1 cellular context compared by ENCODE assay signal in the genomic region with DNA sequence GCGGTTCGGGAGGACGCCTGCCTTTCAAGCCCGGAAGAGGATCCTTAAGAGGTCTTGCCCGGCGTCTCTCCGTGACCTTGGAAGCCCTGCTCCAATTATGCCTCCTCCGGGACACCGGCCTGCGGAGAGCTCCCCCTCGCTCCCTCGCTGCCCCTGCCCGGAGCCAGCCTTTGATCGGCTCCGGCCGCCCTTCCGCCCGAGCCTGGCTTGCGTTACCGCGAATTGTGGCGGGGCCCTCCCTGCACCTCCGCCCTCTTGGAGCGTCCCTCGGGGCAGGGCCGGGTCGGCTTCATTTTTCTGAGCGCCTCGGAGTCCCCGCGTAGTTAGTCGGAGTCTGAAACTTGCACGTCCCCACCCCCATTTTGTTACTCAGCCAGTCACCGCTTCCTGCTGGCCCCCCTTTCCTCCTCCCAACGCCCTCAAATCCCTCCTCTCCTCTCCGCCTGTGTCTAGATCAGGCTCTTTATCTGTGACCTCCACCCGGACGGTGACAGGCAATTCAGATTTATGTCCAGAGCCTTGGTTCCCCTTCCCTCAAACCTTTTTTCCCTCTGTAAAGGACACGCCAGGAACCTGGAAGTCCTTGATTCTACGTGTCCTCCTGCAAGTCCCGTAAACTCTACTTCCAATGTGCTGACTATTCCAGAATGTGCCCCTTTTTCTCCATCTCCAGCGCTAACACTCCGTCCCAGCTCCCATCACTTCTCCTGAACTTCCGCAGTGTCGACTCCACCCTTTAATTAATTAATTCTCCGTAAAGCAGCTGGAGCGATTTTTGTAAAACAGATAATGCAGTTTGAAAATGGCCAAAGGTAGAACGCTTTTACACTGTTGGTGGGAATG.
TF ChIP-seq lines count a peak whose summit lies in the region.

No MANE protein-coding gene starts in this region.

TF ChIP-seq in HEK293, 187 proteins besides CTCF, POLR2A, EP300 and RAD21 (continued from another document and continues in another):
- TF ChIP-seq, protein P1, sequence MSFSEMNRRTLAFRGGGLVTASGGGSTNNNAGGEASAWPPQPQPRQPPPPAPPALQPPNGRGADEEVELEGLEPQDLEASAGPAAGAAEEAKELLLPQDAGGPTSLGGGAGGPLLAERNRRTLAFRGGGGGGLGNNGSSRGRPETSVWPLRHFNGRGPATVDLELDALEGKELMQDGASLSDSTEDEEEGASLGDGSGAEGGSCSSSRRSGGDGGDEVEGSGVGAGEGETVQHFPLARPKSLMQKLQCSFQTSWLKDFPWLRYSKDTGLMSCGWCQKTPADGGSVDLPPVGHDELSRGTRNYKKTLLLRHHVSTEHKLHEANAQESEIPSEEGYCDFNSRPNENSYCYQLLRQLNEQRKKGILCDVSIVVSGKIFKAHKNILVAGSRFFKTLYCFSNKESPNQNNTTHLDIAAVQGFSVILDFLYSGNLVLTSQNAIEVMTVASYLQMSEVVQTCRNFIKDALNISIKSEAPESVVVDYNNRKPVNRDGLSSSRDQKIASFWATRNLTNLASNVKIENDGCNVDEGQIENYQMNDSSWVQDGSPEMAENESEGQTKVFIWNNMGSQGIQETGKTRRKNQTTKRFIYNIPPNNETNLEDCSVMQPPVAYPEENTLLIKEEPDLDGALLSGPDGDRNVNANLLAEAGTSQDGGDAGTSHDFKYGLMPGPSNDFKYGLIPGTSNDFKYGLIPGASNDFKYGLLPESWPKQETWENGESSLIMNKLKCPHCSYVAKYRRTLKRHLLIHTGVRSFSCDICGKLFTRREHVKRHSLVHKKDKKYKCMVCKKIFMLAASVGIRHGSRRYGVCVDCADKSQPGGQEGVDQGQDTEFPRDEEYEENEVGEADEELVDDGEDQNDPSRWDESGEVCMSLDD (tag by site-specific recombination; IDR thresholded peaks at IDR 0.05), result 0 out of 2 replicates have a peak, but pooled peaks have one; percentile 33
- no peak for TF ChIP-seq ZNF558 (tag by site-specific recombination; IDR thresholded peaks at IDR 0.05)
- no peak for TF ChIP-seq ZNF654 (tag by site-specific recombination; IDR thresholded peaks at IDR 0.05; ENCODE audit: low read depth)
- no peak for TF ChIP-seq ZNF404 (tag by site-specific recombination; IDR thresholded peaks at IDR 0.05)
- no peak for TF ChIP-seq HOXA7 (CRISPR knock-in tag; IDR thresholded peaks at IDR 0.05; ENCODE audit: borderline replicate concordance)
- TF ChIP-seq, protein P2, sequence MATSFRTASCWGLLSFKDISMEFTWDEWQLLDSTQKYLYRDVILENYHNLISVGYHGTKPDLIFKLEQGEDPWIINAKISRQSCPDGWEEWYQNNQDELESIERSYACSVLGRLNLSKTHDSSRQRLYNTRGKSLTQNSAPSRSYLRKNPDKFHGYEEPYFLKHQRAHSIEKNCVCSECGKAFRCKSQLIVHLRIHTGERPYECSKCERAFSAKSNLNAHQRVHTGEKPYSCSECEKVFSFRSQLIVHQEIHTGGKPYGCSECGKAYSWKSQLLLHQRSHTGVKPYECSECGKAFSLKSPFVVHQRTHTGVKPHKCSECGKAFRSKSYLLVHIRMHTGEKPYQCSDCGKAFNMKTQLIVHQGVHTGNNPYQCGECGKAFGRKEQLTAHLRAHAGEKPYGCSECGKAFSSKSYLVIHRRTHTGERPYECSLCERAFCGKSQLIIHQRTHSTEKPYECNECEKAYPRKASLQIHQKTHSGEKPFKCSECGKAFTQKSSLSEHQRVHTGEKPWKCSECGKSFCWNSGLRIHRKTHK (tag by site-specific recombination; IDR thresholded peaks at IDR 0.05), result no peak
- no peak for TF ChIP-seq ZNF274 (IDR thresholded peaks at IDR 0.05; ENCODE audit: low read length)
- no peak for TF ChIP-seq ZNF274 (tag by site-specific recombination; IDR thresholded peaks at IDR 0.05; ENCODE audit: borderline replicate concordance)
- TF ChIP-seq, protein P3, sequence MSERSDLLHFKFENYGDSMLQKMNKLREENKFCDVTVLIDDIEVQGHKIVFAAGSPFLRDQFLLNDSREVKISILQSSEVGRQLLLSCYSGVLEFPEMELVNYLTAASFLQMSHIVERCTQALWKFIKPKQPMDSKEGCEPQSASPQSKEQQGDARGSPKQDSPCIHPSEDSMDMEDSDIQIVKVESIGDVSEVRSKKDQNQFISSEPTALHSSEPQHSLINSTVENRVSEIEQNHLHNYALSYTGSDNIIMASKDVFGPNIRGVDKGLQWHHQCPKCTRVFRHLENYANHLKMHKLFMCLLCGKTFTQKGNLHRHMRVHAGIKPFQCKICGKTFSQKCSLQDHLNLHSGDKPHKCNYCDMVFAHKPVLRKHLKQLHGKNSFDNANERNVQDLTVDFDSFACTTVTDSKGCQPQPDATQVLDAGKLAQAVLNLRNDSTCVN (tag by site-specific recombination; optimal IDR thresholded peaks at IDR 0.05), result peak; percentile 66
- TF ChIP-seq ZNF501 (tag by site-specific recombination; IDR thresholded peaks at IDR 0.05), result peak; percentile 74; the same call in 1 of the 2 replicates
- no peak for TF ChIP-seq ZNF248 (tag by site-specific recombination; IDR thresholded peaks at IDR 0.05)
- 0 out of 2 replicates have a peak, but pooled peaks have one; percentile 29 for TF ChIP-seq ZNF677 (tag by site-specific recombination; IDR thresholded peaks at IDR 0.05)
- no peak for TF ChIP-seq FEZF1 (tag by site-specific recombination; IDR thresholded peaks at IDR 0.05)
- no peak for TF ChIP-seq ZNF423 (tag by site-specific recombination; IDR thresholded peaks at IDR 0.05)
- TF ChIP-seq, protein P4, sequence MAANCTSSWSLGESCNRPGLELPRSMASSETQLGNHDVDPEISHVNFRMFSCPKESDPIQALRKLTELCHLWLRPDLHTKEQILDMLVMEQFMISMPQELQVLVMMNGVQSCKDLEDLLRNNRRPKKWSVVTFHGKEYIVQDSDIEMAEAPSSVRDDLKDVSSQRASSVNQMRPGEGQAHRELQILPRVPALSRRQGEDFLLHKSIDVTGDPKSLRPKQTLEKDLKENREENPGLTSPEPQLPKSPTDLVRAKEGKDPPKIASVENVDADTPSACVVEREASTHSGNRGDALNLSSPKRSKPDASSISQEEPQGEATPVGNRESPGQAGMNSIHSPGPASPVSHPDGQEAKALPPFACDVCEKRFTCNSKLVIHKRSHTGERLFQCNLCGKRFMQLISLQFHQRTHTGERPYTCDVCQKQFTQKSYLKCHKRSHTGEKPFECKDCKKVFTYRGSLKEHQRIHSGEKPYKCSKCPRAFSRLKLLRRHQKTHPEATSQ (tag by site-specific recombination; IDR thresholded peaks at IDR 0.05), result 0 out of 2 replicates have a peak, but pooled peaks have one; percentile 26
- TF ChIP-seq MZF1 (tag by site-specific recombination; IDR thresholded peaks at IDR 0.05; ENCODE audit: borderline replicate concordance), result 0 out of 2 replicates have a peak, but pooled peaks have one; percentile 29
- no peak for TF ChIP-seq ZNF48 (tag by site-specific recombination; IDR thresholded peaks at IDR 0.05)
- peak; percentile 63 for TF ChIP-seq ZNF561 (tag by site-specific recombination; IDR thresholded peaks at IDR 0.05; ENCODE audit: borderline replicate concordance)
- no peak for TF ChIP-seq ZNF670 (tag by site-specific recombination; IDR thresholded peaks at IDR 0.05; ENCODE audit: low read depth)
- no peak for TF ChIP-seq ZFP3 (tag by site-specific recombination; IDR thresholded peaks at IDR 0.05; ENCODE audit: low read depth)
- no peak for TF ChIP-seq ZNF121 (tag by site-specific recombination; IDR thresholded peaks at IDR 0.05)
- no peak for TF ChIP-seq ZNF354C (tag by site-specific recombination; IDR thresholded peaks at IDR 0.05; ENCODE audit: borderline replicate concordance, low read depth)
- TF ChIP-seq, protein P5, sequence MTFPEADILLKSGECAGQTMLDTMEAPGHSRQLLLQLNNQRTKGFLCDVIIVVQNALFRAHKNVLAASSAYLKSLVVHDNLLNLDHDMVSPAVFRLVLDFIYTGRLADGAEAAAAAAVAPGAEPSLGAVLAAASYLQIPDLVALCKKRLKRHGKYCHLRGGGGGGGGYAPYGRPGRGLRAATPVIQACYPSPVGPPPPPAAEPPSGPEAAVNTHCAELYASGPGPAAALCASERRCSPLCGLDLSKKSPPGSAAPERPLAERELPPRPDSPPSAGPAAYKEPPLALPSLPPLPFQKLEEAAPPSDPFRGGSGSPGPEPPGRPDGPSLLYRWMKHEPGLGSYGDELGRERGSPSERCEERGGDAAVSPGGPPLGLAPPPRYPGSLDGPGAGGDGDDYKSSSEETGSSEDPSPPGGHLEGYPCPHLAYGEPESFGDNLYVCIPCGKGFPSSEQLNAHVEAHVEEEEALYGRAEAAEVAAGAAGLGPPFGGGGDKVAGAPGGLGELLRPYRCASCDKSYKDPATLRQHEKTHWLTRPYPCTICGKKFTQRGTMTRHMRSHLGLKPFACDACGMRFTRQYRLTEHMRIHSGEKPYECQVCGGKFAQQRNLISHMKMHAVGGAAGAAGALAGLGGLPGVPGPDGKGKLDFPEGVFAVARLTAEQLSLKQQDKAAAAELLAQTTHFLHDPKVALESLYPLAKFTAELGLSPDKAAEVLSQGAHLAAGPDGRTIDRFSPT (tag by site-specific recombination; IDR thresholded peaks at IDR 0.05), result no peak
- TF ChIP-seq ZNF76 (tag by site-specific recombination; IDR thresholded peaks at IDR 0.05; ENCODE audit: borderline replicate concordance, low read depth), result no peak; the same call in 1 of the 2 replicates
- TF ChIP-seq ZNF548 (tag by site-specific recombination; IDR thresholded peaks at IDR 0.05), result no peak
- peak; percentile 65; the same call in 1 of the 2 replicates for TF ChIP-seq TCF7L2 (IDR thresholded peaks at IDR 0.05; ENCODE audit: borderline replicate concordance, low read depth, low read length)
- peak; percentile 74 for TF ChIP-seq KLF8 (tag by site-specific recombination; IDR thresholded peaks at IDR 0.05)
- TF ChIP-seq ZNF211 (tag by site-specific recombination; IDR thresholded peaks at IDR 0.05; ENCODE audit: low read depth), result no peak
- TF ChIP-seq, protein P6, sequence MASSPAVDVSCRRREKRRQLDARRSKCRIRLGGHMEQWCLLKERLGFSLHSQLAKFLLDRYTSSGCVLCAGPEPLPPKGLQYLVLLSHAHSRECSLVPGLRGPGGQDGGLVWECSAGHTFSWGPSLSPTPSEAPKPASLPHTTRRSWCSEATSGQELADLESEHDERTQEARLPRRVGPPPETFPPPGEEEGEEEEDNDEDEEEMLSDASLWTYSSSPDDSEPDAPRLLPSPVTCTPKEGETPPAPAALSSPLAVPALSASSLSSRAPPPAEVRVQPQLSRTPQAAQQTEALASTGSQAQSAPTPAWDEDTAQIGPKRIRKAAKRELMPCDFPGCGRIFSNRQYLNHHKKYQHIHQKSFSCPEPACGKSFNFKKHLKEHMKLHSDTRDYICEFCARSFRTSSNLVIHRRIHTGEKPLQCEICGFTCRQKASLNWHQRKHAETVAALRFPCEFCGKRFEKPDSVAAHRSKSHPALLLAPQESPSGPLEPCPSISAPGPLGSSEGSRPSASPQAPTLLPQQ (tag by site-specific recombination; IDR thresholded peaks at IDR 0.05), result peak; percentile 96
- TF ChIP-seq ZNF10 (tag by site-specific recombination; IDR thresholded peaks at IDR 0.05), result no peak
- TF ChIP-seq ZNF138 (tag by site-specific recombination; IDR thresholded peaks at IDR 0.05; ENCODE audit: borderline replicate concordance), result no peak
- TF ChIP-seq, protein P7, sequence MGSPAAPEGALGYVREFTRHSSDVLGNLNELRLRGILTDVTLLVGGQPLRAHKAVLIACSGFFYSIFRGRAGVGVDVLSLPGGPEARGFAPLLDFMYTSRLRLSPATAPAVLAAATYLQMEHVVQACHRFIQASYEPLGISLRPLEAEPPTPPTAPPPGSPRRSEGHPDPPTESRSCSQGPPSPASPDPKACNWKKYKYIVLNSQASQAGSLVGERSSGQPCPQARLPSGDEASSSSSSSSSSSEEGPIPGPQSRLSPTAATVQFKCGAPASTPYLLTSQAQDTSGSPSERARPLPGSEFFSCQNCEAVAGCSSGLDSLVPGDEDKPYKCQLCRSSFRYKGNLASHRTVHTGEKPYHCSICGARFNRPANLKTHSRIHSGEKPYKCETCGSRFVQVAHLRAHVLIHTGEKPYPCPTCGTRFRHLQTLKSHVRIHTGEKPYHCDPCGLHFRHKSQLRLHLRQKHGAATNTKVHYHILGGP (tag by site-specific recombination; IDR thresholded peaks at IDR 0.05), result no peak
- no peak for TF ChIP-seq ZNF664 (tag by site-specific recombination; IDR thresholded peaks at IDR 0.05)
- no peak for TF ChIP-seq ZSCAN16 (tag by site-specific recombination; IDR thresholded peaks at IDR 0.05)
- TF ChIP-seq ZNF202 (tag by site-specific recombination; IDR thresholded peaks at IDR 0.05; ENCODE audit: borderline replicate concordance), result no peak
- no peak for TF ChIP-seq ZNF16 (tag by site-specific recombination; IDR thresholded peaks at IDR 0.05; ENCODE audit: low read depth)
- TF ChIP-seq, protein P8, sequence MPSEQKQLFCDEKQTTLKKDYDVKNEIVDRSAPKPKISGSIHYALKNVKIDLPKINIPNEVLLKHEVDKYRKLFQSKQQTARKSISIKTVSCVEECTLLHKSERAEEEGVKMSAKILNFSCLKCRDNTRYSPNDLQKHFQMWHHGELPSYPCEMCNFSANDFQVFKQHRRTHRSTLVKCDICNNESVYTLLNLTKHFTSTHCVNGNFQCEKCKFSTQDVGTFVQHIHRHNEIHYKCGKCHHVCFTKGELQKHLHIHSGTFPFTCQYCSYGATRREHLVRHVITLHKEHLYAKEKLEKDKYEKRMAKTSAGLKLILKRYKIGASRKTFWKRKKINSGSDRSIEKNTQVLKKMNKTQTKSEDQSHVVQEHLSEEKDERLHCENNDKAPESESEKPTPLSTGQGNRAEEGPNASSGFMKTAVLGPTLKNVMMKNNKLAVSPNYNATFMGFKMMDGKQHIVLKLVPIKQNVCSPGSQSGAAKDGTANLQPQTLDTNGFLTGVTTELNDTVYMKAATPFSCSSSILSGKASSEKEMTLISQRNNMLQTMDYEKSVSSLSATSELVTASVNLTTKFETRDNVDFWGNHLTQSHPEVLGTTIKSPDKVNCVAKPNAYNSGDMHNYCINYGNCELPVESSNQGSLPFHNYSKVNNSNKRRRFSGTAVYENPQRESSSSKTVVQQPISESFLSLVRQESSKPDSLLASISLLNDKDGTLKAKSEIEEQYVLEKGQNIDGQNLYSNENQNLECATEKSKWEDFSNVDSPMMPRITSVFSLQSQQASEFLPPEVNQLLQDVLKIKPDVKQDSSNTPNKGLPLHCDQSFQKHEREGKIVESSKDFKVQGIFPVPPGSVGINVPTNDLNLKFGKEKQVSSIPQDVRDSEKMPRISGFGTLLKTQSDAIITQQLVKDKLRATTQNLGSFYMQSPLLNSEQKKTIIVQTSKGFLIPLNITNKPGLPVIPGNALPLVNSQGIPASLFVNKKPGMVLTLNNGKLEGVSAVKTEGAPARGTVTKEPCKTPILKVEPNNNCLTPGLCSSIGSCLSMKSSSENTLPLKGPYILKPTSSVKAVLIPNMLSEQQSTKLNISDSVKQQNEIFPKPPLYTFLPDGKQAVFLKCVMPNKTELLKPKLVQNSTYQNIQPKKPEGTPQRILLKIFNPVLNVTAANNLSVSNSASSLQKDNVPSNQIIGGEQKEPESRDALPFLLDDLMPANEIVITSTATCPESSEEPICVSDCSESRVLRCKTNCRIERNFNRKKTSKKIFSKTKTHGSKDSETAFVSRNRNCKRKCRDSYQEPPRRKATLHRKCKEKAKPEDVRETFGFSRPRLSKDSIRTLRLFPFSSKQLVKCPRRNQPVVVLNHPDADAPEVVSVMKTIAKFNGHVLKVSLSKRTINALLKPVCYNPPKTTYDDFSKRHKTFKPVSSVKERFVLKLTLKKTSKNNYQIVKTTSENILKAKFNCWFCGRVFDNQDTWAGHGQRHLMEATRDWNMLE (tag by site-specific recombination; conservative IDR thresholded peaks at IDR 0.05; ENCODE audit: low read depth), result no peak
